27 cellular contexts compared by ENCODE assay signal in the genomic region with DNA sequence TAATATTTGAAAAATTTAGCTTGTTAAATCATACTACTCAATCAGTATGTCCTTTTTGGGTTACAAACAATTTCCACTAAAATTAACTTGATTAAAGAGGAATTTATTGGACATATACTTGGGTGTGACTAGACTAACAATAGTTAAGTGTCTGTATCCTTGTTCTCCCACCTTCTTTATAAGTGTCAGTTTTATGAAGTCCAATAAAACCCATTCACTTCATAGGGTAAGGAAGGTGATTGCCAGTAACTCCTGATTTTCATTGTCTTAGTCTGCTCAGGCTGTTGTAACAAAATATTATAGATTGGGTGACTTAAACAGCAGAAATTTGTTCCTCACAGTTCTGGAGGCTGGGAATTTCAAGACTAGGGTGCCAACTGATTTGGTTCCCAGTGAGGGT.
"Had no signal": no experiment of that assay in that cellular context is flagged by ENCODE, and none has a peak within 500 bp of the region (broad histone marks: within the 10 kb centered on the region; RNA-seq: fewer than 3 reads in every experiment).

No MANE protein-coding gene starts in this region.

- H3K4me3 ChIP-seq: stomach, suprapubic skin, testis, thoracic aorta, thyroid gland, tibial artery, tibial nerve, transverse colon, upper lobe of left lung, upper lobe of right lung, uterus, vagina had no signal

- ATAC-seq: stimulated activated effector memory CD8-positive, alpha-beta T cell treated with anti-CD3 and anti-CD28 coated beads, Interleukin-12 subunit alpha, Interleukin-12 subunit beta, amount 100 ng/mL, for 72 hours; stimulated activated memory B cell treated with anti-CD40 and anti-IgM and Interleukin-4, amounts not matched to agents 10 μg/mL and 1 μg/mL and 100 μg/mL, for 72 hours; stimulated activated naive B cell treated with anti-CD40 and anti-IgM and Interleukin-4, amounts not matched to agents 10 μg/mL and 1 μg/mL and 100 μg/mL, for 72 hours; stimulated activated naive CD8-positive, alpha-beta T cell treated with anti-CD3 and anti-CD28 coated beads, Interleukin-15, amount 100 ng/mL, for 72 hours; stimulated activated naive CD8-positive, alpha-beta T cell treated with anti-CD3 and anti-CD28 coated beads, Interleukin-15, Interleukin-2, amounts not matched to agents 100 U/mL and 50 U/mL, for 24 hours; upper lobe of right lung had no signal

- H3K4me1 ChIP-seq: stomach, suprapubic skin, testis, thyroid gland, tibial artery, tibial nerve, transverse colon, upper lobe of left lung, upper lobe of right lung, uterus, vagina had no signal

- H3K36me3 ChIP-seq: stomach, suprapubic skin, thoracic aorta, thyroid gland, tibial artery, tibial nerve, transverse colon, upper lobe of left lung, upper lobe of right lung, uterus, vagina had no signal

- DNase-seq: stimulated activated CD4-positive, alpha-beta T cell treated with anti-CD3 and anti-CD28 coated beads, Interleukin-2, amount 100 ng/mL, for 48 hours; stimulated activated CD4-positive, alpha-beta T cell treated with anti-CD3 and anti-CD28 coated beads, Interleukin-4, amount 100 ng/mL, for 1 hour; stimulated activated CD4-positive, alpha-beta T cell treated with anti-CD3 and anti-CD28 coated beads, Interleukin-4, amount 100 ng/mL, for 24 hours; stimulated activated CD4-positive, alpha-beta T cell treated with anti-CD3 and anti-CD28 coated beads, Interleukin-4, amount 100 ng/mL, for 4 hours; stimulated activated CD8-positive, alpha-beta memory T cell treated with anti-CD3 and anti-CD28 coated beads, Interleukin-4, amount 100 ng/mL, for 48 hours; stimulated activated naive B cell treated with anti-CD40 and anti-IgM and Interleukin-4, amounts not matched to agents 10 μg/mL and 1 μg/mL and 100 μg/mL, for 72 hours; stimulated activated naive CD4-positive, alpha-beta T cell; stimulated activated naive CD4-positive, alpha-beta T cell treated with Interleukin-2 at 50 U/mL for 16 hours; stimulated activated naive CD8-positive, alpha-beta T cell treated with anti-CD3 and anti-CD28 coated beads, Interleukin-15, amount 100 ng/mL, for 72 hours; stimulated activated naive CD8-positive, alpha-beta T cell treated with anti-CD3 and anti-CD28 coated beads, Interleukin-15, Interleukin-2, amounts not matched to agents 100 U/mL and 50 U/mL, for 24 hours; stomach; substantia nigra; testis; thyroid gland; tibial artery; transverse colon; trophoblast cell; upper lobe of left lung; upper lobe of right lung; uterus had no signal

- H3K9me3 ChIP-seq: stomach, suprapubic skin, testis, thoracic aorta, thyroid gland, tibial artery, tibial nerve, transverse colon, upper lobe of left lung, upper lobe of right lung, uterus, vagina had no signal

- FAIRE-seq: urothelium cell line had no signal
